Comparison of ENCODE assay signal across 8 cellular contexts in the genomic region with DNA sequence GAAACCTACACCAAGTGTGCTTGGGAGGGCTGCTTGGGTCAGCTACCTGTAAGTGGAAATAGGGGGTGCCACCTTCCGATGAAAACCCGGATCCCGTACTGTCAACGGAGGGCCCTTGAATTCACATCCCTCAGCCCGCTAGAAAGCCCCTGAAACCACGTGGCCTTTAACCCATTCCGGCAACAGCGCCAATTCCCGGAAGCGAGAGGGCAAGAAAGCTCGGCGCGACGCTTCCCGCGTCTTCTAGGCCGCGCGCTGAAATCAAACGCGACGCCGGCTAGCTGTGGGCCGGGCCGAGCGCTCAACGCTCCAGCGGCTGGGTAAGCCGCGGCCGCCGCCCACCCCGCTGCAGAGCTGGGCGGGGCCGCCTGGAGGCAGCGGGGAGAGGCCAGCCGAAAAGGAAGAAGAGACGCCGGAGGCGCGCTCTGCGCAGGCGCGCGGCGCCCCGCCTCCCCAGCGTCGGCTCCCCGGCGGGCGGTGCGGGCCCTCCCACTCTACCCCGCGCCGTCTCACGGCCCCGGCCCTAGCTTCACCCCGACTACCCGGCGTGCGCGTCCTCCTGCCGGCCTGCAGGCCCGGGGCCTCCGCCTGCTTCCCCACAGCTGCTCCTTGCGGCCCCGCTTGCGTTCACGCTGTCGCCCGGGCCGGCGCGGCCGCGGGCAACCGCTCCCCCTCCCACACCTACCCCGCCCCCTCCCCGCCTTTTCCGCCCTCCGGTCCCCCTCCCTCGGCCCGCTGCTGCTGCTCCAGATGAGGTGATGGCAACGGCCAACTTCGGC. TPM values are rescaled to one million over a fixed set of nuclear protein-coding genes. Genes with fewer than 3 reads are reported as not detected.
DNase-seq lines count a peak whose midpoint lies in the region; ATAC-seq and TF ChIP-seq lines count a peak whose summit lies in the region.

A gene (plus strand): TSS at position 492 of the 779 bp plus-strand sequence. CDS start 267 bp downstream, at position 759.

- no peaks in the 10 kb centered on the region for H3K9me3 ChIP-seq in colonic mucosa

- ATAC-seq in GM19328 (IDR thresholded peaks at IDR 0.05; ENCODE audit: unreplicated experiment) (peak; percentile 96), HG03469 (IDR thresholded peaks at IDR 0.05; ENCODE audit: unreplicated experiment) (peak; percentile 86)

- H3K27ac ChIP-seq in colonic mucosa (peak within 1 kb of the TSS; percentile 94), layer of hippocampus (ENCODE audit: low read depth, low read length) (peak within 1 kb of the TSS; percentile 91)

- H3K4me3 ChIP-seq in colonic mucosa: peak within 1 kb of the TSS; percentile 96

- peak within 1 kb of the TSS; percentile 80 to 94 for H3K9ac ChIP-seq in colonic mucosa (ENCODE audit: low read depth in 2 of 2, low read length in 2 of 2)

- intact Hi-C loops in colonic mucosa (cut with DNase I): no loop called here

- H3K36me3 ChIP-seq in colonic mucosa: no peaks in the 10 kb centered on the region

- no peak for TF ChIP-seq CTCF in colonic mucosa (IDR thresholded peaks at IDR 0.05)

- no peaks in the 10 kb centered on the region for H3K4me1 ChIP-seq in colonic mucosa

- H3K27me3 ChIP-seq in colonic mucosa (no peaks in the 10 kb centered on the region), layer of hippocampus (ENCODE audit: control insufficient read depth, insufficient read depth, low read length) (no peaks in the 10 kb centered on the region)

- peak; percentile 39 to 93 (median 85) for DNase-seq in C1 segment of cervical spinal cord (lab: John Stamatoyannopoulos, UW)
- DNase-seq in NCI-H526 (lab: John Stamatoyannopoulos, UW): peak; percentile 72 to 92
- peak; percentile 95 for DNase-seq in activated CD4-positive, alpha-beta T cell treated with anti-CD3 and anti-CD28 coated beads for 48 hours
- peak; percentile 90 for DNase-seq in colonic mucosa
- DNase-seq in stimulated activated CD4-positive, alpha-beta T cell treated with anti-CD3 and anti-CD28 coated beads, Interleukin-1b, Interleukin-23, amount 100 ng/mL, for 24 hours (ENCODE audit: low read depth in 4 of 4, low spot score in 1 of 4): peak; percentile 72 to 88 (median 82)

RNA-seq across cellular contexts. Expression of the gene that starts here (rescaled TPM):
- total RNA-seq in colonic mucosa: 10 to 100 TPM; 30.8 to 43.4 TPM

Comparison
In these comparisons a context has a peak if more than half of its experiments do, and no peak if none do; other contexts are left out.
1. Peak in every context shown above with its lines: DNase-seq, ATAC-seq, H3K4me3 ChIP-seq and H3K27ac ChIP-seq.